ENCODE assay signal across 21 cellular contexts in genomic region chr13:42330991-42331390, GRCh38. TPM values are rescaled to one million over a fixed set of nuclear protein-coding genes. Genes with fewer than 3 reads are reported as not detected.
A peak's percentile ranks its signal among the peaks of the same experiment; 100 is the strongest.
DNase-seq lines count a peak whose midpoint lies in the region; ATAC-seq, FAIRE-seq and TF ChIP-seq lines count a peak whose summit lies in the region.
"Had no signal": no experiment of that assay in that cellular context is flagged by ENCODE, and none has a peak within 500 bp of the region (broad histone marks: within the 10 kb centered on the region; RNA-seq: fewer than 3 reads in every experiment).

No MANE protein-coding gene starts in this region.

- no peaks in the 10 kb centered on the region for H3K79me1 ChIP-seq in H1 (ENCODE audit: low read depth, low read length)

- H3K23ac ChIP-seq in H1 (ENCODE audit: insufficient read length): no peak overlapping the region

- no peaks in the 10 kb centered on the region for H3K27me3 ChIP-seq in H1 (replicated peaks in 1 of 4; ENCODE audit: control insufficient read depth in 3 of 4, extremely low read depth in 1 of 4, insufficient read depth in 3 of 4, low read length in 3 of 4)
- H3K27me3 ChIP-seq: BE2C had no signal

- no peaks in the 10 kb centered on the region for H3K9me3 Mint-ChIP-seq in activated naive CD8-positive, alpha-beta T cell (ENCODE audit: low read depth)
- peaks cover 16% of the 10 kb centered on the region for H3K9me3 Mint-ChIP-seq in activated naive CD8-positive, alpha-beta T cell treated with anti-CD3 and anti-CD28 coated beads for 36 hours
- H3K9me3 Mint-ChIP-seq: CD4-positive, alpha-beta T cell; H9 had no signal

- H4K5ac ChIP-seq in H1 (ENCODE audit: insufficient read length, low read depth, low read length): no peak overlapping the region

- 92% methylated on average over 1 of the region's 1 CpG; no CpG with 5 or more reads in 1 of the 2 experiments for WGBS in H1 (ENCODE audit: extremely low coverage in 1 of 2, insufficient coverage in 1 of 2, insufficient read length in 1 of 2, insufficient replicate concordance in 2 of 2, low coverage in 1 of 2, low lambda C conversion rate in 2 of 2, missing lambda C conversion rate in 1 of 2), 2 experiments

- H3K23me2 ChIP-seq in H1 (ENCODE audit: low read depth, low read length): no peaks in the 10 kb centered on the region

- H3K36me3 ChIP-seq in H1 (ENCODE audit: control insufficient read depth in 2 of 4, insufficient read depth in 4 of 4, low read length in 3 of 4): no peaks in the 10 kb centered on the region
- H3K36me3 ChIP-seq: BE2C had no signal

- H2BK5ac ChIP-seq in H1 (ENCODE audit: low read depth, low read length): no peak overlapping the region

- no peaks in the 10 kb centered on the region for H3K9me3 ChIP-seq in H1 (ENCODE audit: insufficient read depth in 2 of 2, low read depth in 1 of 2, low read length in 1 of 2)
- H3K9me3 ChIP-seq: BE2C had no signal

- H3K4me3 ChIP-seq in H1 (ENCODE audit: extremely low read depth in 1 of 4, insufficient read depth in 2 of 4, low read depth in 3 of 4, low read length in 4 of 4) (no peak overlapping the region), fibroblast of the aortic adventitia (ENCODE audit: low read depth, low read length) (no peak overlapping the region)
- H3K4me3 ChIP-seq: PC-9 had no signal

- peaks cover 0 to 3% (median 0%) of the 10 kb centered on the region in 4 experiments; a peak in 1 of 7 replicates for H3K4me1 ChIP-seq in H1 (replicated peaks in 1 of 4; ENCODE audit: control insufficient read depth in 3 of 4, insufficient read depth in 4 of 4, low read length in 3 of 4)
- H3K4me1 ChIP-seq: BE2C had no signal

- CTCF ChIA-PET in H1 (lab: Charles Lee; ENCODE audit: partially characterized antibody): interaction anchor here (0.6 to 1.2 kb wide), 3 partner anchors 31 to 173 kb away, joined by 3 read pairs; no protein-coding TSS in a partner anchor

- H3K4me2 ChIP-seq in H1 (ENCODE audit: insufficient read depth in 1 of 2, low read depth in 2 of 2, low read length in 2 of 2): no peak overlapping the region
- H3K4me2 ChIP-seq: PC-9 had no signal

- no peak overlapping the region for H4K8ac ChIP-seq in H1 (ENCODE audit: extremely low read depth, insufficient read depth, low read length)

- no peak overlapping the region for H3K27ac ChIP-seq in H1 (ENCODE audit: low read depth, low read length)
- H3K27ac ChIP-seq: 22Rv1, HL-60, PC-9 had no signal

- H3K56ac ChIP-seq in H1 (replicated peaks; ENCODE audit: insufficient read length, low read depth, low read length): no peak overlapping the region

- no peak for TF ChIP-seq RAD21 in H1 (IDR thresholded peaks at IDR 0.05 in 1 of 2, conservative IDR thresholded peaks at IDR 0.05 in 1 of 2; ENCODE audit: low read depth in 2 of 2, low read length in 2 of 2)

- H3K4ac ChIP-seq in H1 (replicated peaks; ENCODE audit: insufficient read length, low read depth, low read length): no peak overlapping the region

- no peak overlapping the region for H2BK15ac ChIP-seq in H1 (ENCODE audit: low read length)

- TF ChIP-seq POLR2A in H1 (IDR thresholded peaks at IDR 0.05; ENCODE audit: control extremely low read depth in 1 of 2, low read depth in 2 of 2, low read length in 2 of 2): no peak

- H3K27ac Mint-ChIP-seq in activated naive CD8-positive, alpha-beta T cell: peak overlapping the region; percentile 51
- H3K27ac Mint-ChIP-seq in activated naive CD8-positive, alpha-beta T cell treated with anti-CD3 and anti-CD28 coated beads for 36 hours: no peak overlapping the region
- H3K27ac Mint-ChIP-seq: CD4-positive, alpha-beta T cell; H9 had no signal

- H2BK20ac ChIP-seq in H1 (ENCODE audit: low read length): no peak overlapping the region; the same call in 1 of the 2 replicates

- no peak overlapping the region for H2BK12ac ChIP-seq in H1 (ENCODE audit: low read depth, low read length)

- no peaks in the 10 kb centered on the region for H3K79me2 ChIP-seq in H1 (ENCODE audit: control insufficient read depth in 1 of 2, insufficient read depth in 2 of 2, low read length in 2 of 2)

- H2AFZ ChIP-seq in H1 (ENCODE audit: low read length): no peak overlapping the region
- H2AFZ ChIP-seq: PC-9 had no signal

- H4K20me1 ChIP-seq in H1 (replicated peaks in 1 of 2; ENCODE audit: control insufficient read depth in 1 of 2, insufficient read depth in 2 of 2, low read length in 2 of 2): no peaks in the 10 kb centered on the region

- peaks cover 35% of the 10 kb centered on the region for H3K4me1 Mint-ChIP-seq in activated naive CD8-positive, alpha-beta T cell (ENCODE audit: low read depth)
- H3K4me1 Mint-ChIP-seq in activated naive CD8-positive, alpha-beta T cell treated with anti-CD3 and anti-CD28 coated beads for 36 hours: peaks cover 52% of the 10 kb centered on the region

- H2BK120ac ChIP-seq in H1 (replicated peaks; ENCODE audit: low read depth, low read length): no peak overlapping the region

- TF ChIP-seq EP300 in H1 (IDR thresholded peaks at IDR 0.05; ENCODE audit: borderline replicate concordance in 1 of 2, low read depth in 2 of 2, low read length in 2 of 2): no peak

- H2AK5ac ChIP-seq in H1 (ENCODE audit: low read depth, low read length): no peak overlapping the region

- no peak overlapping the region for H3K14ac ChIP-seq in H1 (ENCODE audit: insufficient read length)

- DNase-seq in activated naive CD8-positive, alpha-beta T cell treated with anti-CD3 and anti-CD28 coated beads for 36 hours: no peak
- DNase-seq in H1 (ENCODE audit: low read depth in 1 of 2, low spot score in 2 of 2): no peak
- DNase-seq in fibroblast of the aortic adventitia (ENCODE audit: low read depth): peak; percentile 39
- no peak for DNase-seq in NCI-H2196 (lab: John Stamatoyannopoulos, UW; ENCODE audit: unreplicated experiment)
- no peak for DNase-seq in DMS 273 (lab: John Stamatoyannopoulos, UW; ENCODE audit: unreplicated experiment)
- no peak for DNase-seq in kidney tubule cell (ENCODE audit: low spot score)
- DNase-seq: BE2C; CD4-positive, alpha-beta T cell; H9; KBM-7; MV-4-11; NCI-H1417 treated with DMSO at 0.1 percent for 48 hours; NCI-H2029; NCI-H2171 treated with DMSO at 0.1 percent for 48 hours; NCI-H510A; NCI-H774; PC-9 had no signal

- no peaks in the 10 kb centered on the region for H3K36me3 Mint-ChIP-seq in activated naive CD8-positive, alpha-beta T cell
- H3K36me3 Mint-ChIP-seq in activated naive CD8-positive, alpha-beta T cell treated with anti-CD3 and anti-CD28 coated beads for 36 hours: peaks cover 34% of the 10 kb centered on the region

- no peak overlapping the region for H3K9ac ChIP-seq in H1 (replicated peaks in 1 of 4; ENCODE audit: extremely low read depth in 1 of 4, low read depth in 3 of 4, low read length in 3 of 4)

- no peak overlapping the region for H3K4me3 Mint-ChIP-seq in activated naive CD8-positive, alpha-beta T cell
- no peak overlapping the region for H3K4me3 Mint-ChIP-seq in activated naive CD8-positive, alpha-beta T cell treated with anti-CD3 and anti-CD28 coated beads for 36 hours
- H3K4me3 Mint-ChIP-seq: CD4-positive, alpha-beta T cell; H9 had no signal

- no peak for TF ChIP-seq CTCF in H1 (IDR thresholded peaks at IDR 0.05; ENCODE audit: control extremely low read depth in 1 of 3, insufficient read depth in 1 of 3, low read depth in 1 of 3, low read length in 3 of 3)
- TF ChIP-seq CTCF in fibroblast of the aortic adventitia (IDR thresholded peaks at IDR 0.05; ENCODE audit: insufficient read depth, low read length): no peak

- no peak overlapping the region for H4K91ac ChIP-seq in H1 (replicated peaks; ENCODE audit: insufficient read length, low read length)

- H3K27me3 Mint-ChIP-seq in activated naive CD8-positive, alpha-beta T cell: no peaks in the 10 kb centered on the region
- no peaks in the 10 kb centered on the region for H3K27me3 Mint-ChIP-seq in activated naive CD8-positive, alpha-beta T cell treated with anti-CD3 and anti-CD28 coated beads for 36 hours
- H3K27me3 Mint-ChIP-seq: CD4-positive, alpha-beta T cell had no signal

- POLR2A ChIA-PET in H1 (lab: Charles Lee; ENCODE audit: partially characterized antibody): no interaction called here

- FAIRE-seq in H1 (lab: Jason Lieb, UNC): no peak

- no peak overlapping the region for H3K18ac ChIP-seq in H1 (ENCODE audit: extremely low read depth, low read length)

- ATAC-seq in HG03039 (IDR thresholded peaks at IDR 0.05; ENCODE audit: unreplicated experiment): no peak

TF ChIP-seq in H1, 55 proteins besides CTCF, POLR2A, EP300 and RAD21:
- TF ChIP-seq MAFK (IDR thresholded peaks at IDR 0.05; ENCODE audit: low read depth, low read length) (0 out of 2 replicates have a peak, but pooled peaks have one; percentile 8), CTBP2 (IDR thresholded peaks at IDR 0.05; ENCODE audit: borderline replicate concordance, insufficient read depth, insufficient read length, low read length) (no peak)

RNA-seq across cellular contexts. Expression of gene AKAP11, which starts 59.0 kb away (rescaled TPM):
- 10 to 100 TPM; 37.7 to 38.0 TPM for total RNA-seq in activated naive CD8-positive, alpha-beta T cell treated with anti-CD3 and anti-CD28 coated beads for 36 hours
- 21.7 and 21.9 TPM in 2 replicates for total RNA-seq in H1 (2021; fragmentation: NEBNext Ultra II Directional; extraction: Animal tissue kit (Norgen Biotek cat#: 25700))
- 2.7 and 4.5 TPM in 2 replicates for polyA plus RNA-seq in H1 (2011; rRNA removed)
- 6.7 TPM for polyA plus RNA-seq in H1 (2011; cell fraction: cytosol; rRNA removed)
- 3.8 TPM for polyA plus RNA-seq in H1 (2011; cell fraction: nucleus; rRNA removed)
- polyA plus RNA-seq in H1 (2012, experiment 1 of 2): 4.3 to 10.0 TPM (median 6.2 TPM) in 4 replicates
- polyA plus RNA-seq in H1 (2012, experiment 2 of 2): 0.45 TPM
- 7.2 TPM for polyA plus RNA-seq in H1 (2013, experiment 1 of 2)
- polyA plus RNA-seq in H1 (2013, experiment 2 of 2): 6.7 TPM
- polyA minus RNA-seq in H1 (2011; rRNA and poly(A)+ RNA removed): 27.2 and 42.9 TPM in 2 replicates
- 13.8 TPM for polyA minus RNA-seq in H1 (2011; cell fraction: cytosol; rRNA and poly(A)+ RNA removed)
- polyA minus RNA-seq in H1 (2011; cell fraction: nucleus; rRNA and poly(A)+ RNA removed): 37.6 TPM
- 36.5 and 55.9 TPM in 2 replicates for total RNA-seq in fibroblast of the aortic adventitia (ENCODE audit: low replicate concordance)
